29 cellular contexts compared by ENCODE assay signal in genomic region chr16:60329110-60329509, GRCh38.
"Had no signal": no experiment of that assay in that cellular context is flagged by ENCODE, and none has a peak within 500 bp of the region (broad histone marks: within the 10 kb centered on the region; RNA-seq: fewer than 3 reads in every experiment).

No MANE protein-coding gene starts in this region.

- H3K9me3 Mint-ChIP-seq: activated naive CD4-positive, alpha-beta T cell treated with anti-CD3 and anti-CD28 coated beads, Interleukin-2, amount 50 U/mL, for 24 hours; nephron had no signal

- H3K4me1 Mint-ChIP-seq: activated CD4-positive, alpha-beta memory T cell treated with anti-CD3 and anti-CD28 coated beads, Interleukin-2, amount 10 ng/mL, durations not matched to agents 7 days and 5 days; activated CD4-positive, alpha-beta T cell treated with anti-CD3 and anti-CD28 coated beads, Interleukin-2, amount 10 ng/mL, durations not matched to agents 24 days and 14 days; activated naive CD4-positive, alpha-beta T cell treated with anti-CD3 and anti-CD28 coated beads, Interleukin-2, amount 50 U/mL, for 24 hours; activated naive CD8-positive, alpha-beta T cell treated with anti-CD3 and anti-CD28 coated beads, Interleukin-2, amount 50 U/mL, for 24 hours; endodermal cell; nephron had no signal

- H3K4me3 Mint-ChIP-seq: activated CD4-positive, alpha-beta memory T cell treated with anti-CD3 and anti-CD28 coated beads, Interleukin-2, amount 10 ng/mL, durations not matched to agents 7 days and 5 days; activated CD4-positive, alpha-beta T cell treated with anti-CD3 and anti-CD28 coated beads, Interleukin-2, amount 10 ng/mL, durations not matched to agents 24 days and 14 days; activated naive CD4-positive, alpha-beta T cell treated with anti-CD3 and anti-CD28 coated beads, Interleukin-2, amount 50 U/mL, for 24 hours; activated naive CD8-positive, alpha-beta T cell treated with anti-CD3 and anti-CD28 coated beads, Interleukin-2, amount 50 U/mL, for 24 hours; activated T-cell treated with anti-CD3 and anti-CD28 coated beads, Interleukin-2, amount 50 U/mL, for 4 hours; dendritic cell treated with granulocyte-macrophage colony-stimulating factor and Interleukin-4, amounts not matched to agents 40 ng/mL and 50 ng/mL, for 4 days; endodermal cell; nephron; T-helper 1 cell treated with Interleukin-12 subunit alpha and Interleukin-12 subunit beta and Interleukin-4 antibody, amounts not matched to agents 30 μg/mL and 1 μg/mL, for 36 hours had no signal

- H3K27me3 Mint-ChIP-seq: activated CD4-positive, alpha-beta memory T cell treated with anti-CD3 and anti-CD28 coated beads, Interleukin-2, amount 10 ng/mL, durations not matched to agents 7 days and 5 days; activated CD4-positive, alpha-beta T cell treated with anti-CD3 and anti-CD28 coated beads, Interleukin-2, amount 10 ng/mL, durations not matched to agents 24 days and 14 days; activated naive CD4-positive, alpha-beta T cell treated with anti-CD3 and anti-CD28 coated beads, Interleukin-2, amount 50 U/mL, for 24 hours; activated naive CD8-positive, alpha-beta T cell treated with anti-CD3 and anti-CD28 coated beads, Interleukin-2, amount 50 U/mL, for 24 hours; dendritic cell treated with granulocyte-macrophage colony-stimulating factor and Interleukin-4, amounts not matched to agents 40 ng/mL and 50 ng/mL, for 4 days; progenitor cell of endocrine pancreas had no signal

- FAIRE-seq: islet of Langerhans had no signal

- H3K36me3 ChIP-seq: esophagus muscularis mucosa, heart right ventricle, left ventricle myocardium inferior, right lobe of liver, thoracic aorta, uterus had no signal

- H3K36me3 Mint-ChIP-seq: activated naive CD4-positive, alpha-beta T cell treated with anti-CD3 and anti-CD28 coated beads, Interleukin-2, amount 50 U/mL, for 24 hours had no signal

- DNase-seq: activated CD4-positive, alpha-beta memory T cell treated with anti-CD3 and anti-CD28 coated beads, Interleukin-2, amount 10 ng/mL, durations not matched to agents 7 days and 5 days; activated CD4-positive, alpha-beta T cell treated with anti-CD3 and anti-CD28 coated beads, Interleukin-2, amount 10 ng/mL, durations not matched to agents 24 days and 14 days; activated CD4-positive, CD25-positive, alpha-beta regulatory T cell treated with anti-CD3 and anti-CD28 coated beads, Interleukin-2, amount 50 U/mL, for 72 hours; activated CD8-positive, alpha-beta memory T cell treated with anti-CD3 and anti-CD28 coated beads, Interleukin-2, amount 50 U/mL, for 48 hours; activated naive CD8-positive, alpha-beta T cell treated with anti-CD3 and anti-CD28 coated beads, Interleukin-2, amount 50 U/mL, for 24 hours; activated T-cell treated with anti-CD3 and anti-CD28 coated beads, Interleukin-2, amount 50 U/mL, for 4 hours; amygdala; caudate nucleus; endodermal cell; foreskin melanocyte; heart right ventricle; left ventricle myocardium inferior; right lobe of liver; stimulated activated CD4-positive, alpha-beta T cell treated with anti-CD3 and anti-CD28 coated beads, Interleukin-12 subunit alpha, Interleukin-12 subunit beta, amount 100 ng/mL, for 4 hours; stimulated activated CD4-positive, alpha-beta T cell treated with anti-CD3 and anti-CD28 coated beads, Interleukin-4, amount 100 ng/mL, for 1 hour; stimulated activated naive CD8-positive, alpha-beta T cell treated with anti-CD3 and anti-CD28 coated beads, Interleukin-15, Interleukin-2, amounts not matched to agents 100 U/mL and 50 U/mL, for 24 hours; T1000; trophoblast cell; uterus had no signal

- H3K27me3 ChIP-seq: esophagus muscularis mucosa, heart right ventricle, right lobe of liver, uterus had no signal

- H3K27ac ChIP-seq: esophagus muscularis mucosa, heart right ventricle, left ventricle myocardium inferior, right lobe of liver, thoracic aorta, uterus had no signal

- H3K27ac Mint-ChIP-seq: activated CD4-positive, alpha-beta memory T cell treated with anti-CD3 and anti-CD28 coated beads, Interleukin-2, amount 10 ng/mL, durations not matched to agents 7 days and 5 days; activated CD4-positive, alpha-beta T cell treated with anti-CD3 and anti-CD28 coated beads, Interleukin-2, amount 10 ng/mL, durations not matched to agents 24 days and 14 days; activated naive CD4-positive, alpha-beta T cell treated with anti-CD3 and anti-CD28 coated beads, Interleukin-2, amount 50 U/mL, for 24 hours; activated naive CD8-positive, alpha-beta T cell treated with anti-CD3 and anti-CD28 coated beads, Interleukin-2, amount 50 U/mL, for 24 hours; activated T-helper 2 cell treated with anti-CD3 and anti-CD28 coated beads, Interferon-gamma antibody, Interleukin-2, Interleukin-4, amounts not matched to agents 10 μg/mL and 5 μg/mL and 100 μg/mL, durations not matched to agents 14 hours and 24 hours and 36 hours; dendritic cell treated with granulocyte-macrophage colony-stimulating factor and Interleukin-4, amounts not matched to agents 40 ng/mL and 50 ng/mL, for 4 days; endodermal cell; progenitor cell of endocrine pancreas; T-helper 1 cell treated with Interleukin-12 subunit alpha and Interleukin-12 subunit beta and Interleukin-4 antibody, amounts not matched to agents 30 μg/mL and 1 μg/mL, for 36 hours had no signal

- H3K4me3 ChIP-seq: esophagus muscularis mucosa, heart right ventricle, left ventricle myocardium inferior, lung, right lobe of liver, thoracic aorta, uterus had no signal

- H3K4me1 ChIP-seq: esophagus muscularis mucosa, heart right ventricle, left ventricle myocardium inferior, right lobe of liver, uterus had no signal

- H3K9me3 ChIP-seq: esophagus muscularis mucosa, right lobe of liver, thoracic aorta, uterus had no signal
